Comparison of ENCODE assay signal across 16 cellular contexts in the genomic region with DNA sequence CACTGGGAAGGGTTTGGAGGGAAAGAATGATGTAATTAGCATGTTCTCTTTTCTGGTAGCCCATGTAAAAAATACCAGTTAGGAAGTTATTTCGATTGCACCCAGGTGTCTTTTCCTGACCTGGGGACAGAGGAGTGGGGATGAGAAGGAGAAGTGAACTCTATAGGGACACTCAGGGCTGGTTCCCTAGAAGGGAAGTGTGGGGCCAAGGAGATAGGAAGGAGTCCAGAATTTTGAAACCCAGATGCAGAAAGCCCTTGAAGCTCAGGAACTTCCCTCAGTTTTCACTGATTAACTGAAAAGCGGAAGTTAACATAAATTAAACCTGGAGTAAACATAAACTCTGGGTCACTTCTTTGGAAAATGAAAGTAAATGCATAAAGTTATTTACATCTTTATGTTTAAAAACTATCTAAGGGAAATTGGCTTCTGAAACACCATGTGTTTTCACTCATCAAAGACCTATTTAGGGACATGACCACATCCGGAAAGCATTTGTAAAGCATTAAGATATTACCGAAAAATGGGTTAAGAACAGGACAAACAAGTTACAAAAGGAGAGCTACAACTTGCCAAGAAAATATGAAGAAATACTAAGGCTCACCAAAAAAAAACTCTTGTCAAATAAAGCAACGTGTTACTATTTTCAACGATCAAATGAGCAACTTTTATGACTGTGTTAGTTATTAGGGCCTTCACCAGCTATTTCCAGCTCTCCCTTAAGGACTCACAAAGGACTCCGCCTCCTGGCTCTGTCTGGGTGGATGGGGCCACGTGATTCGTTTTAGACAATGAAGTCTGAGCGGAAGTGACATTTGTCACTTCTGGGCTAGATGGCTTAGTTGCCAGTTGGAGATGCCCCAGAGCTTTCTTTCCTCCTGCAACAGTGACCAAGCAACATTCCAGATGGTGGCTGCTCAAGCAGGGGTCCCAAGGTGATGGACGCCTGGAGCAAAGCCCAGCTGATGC.
DNase-seq lines count a peak whose midpoint lies in the region; ATAC-seq and TF ChIP-seq lines count a peak whose summit lies in the region.
"Had no signal": no experiment of that assay in that cellular context is flagged by ENCODE, and none has a peak within 500 bp of the region (broad histone marks: within the 10 kb centered on the region; RNA-seq: fewer than 3 reads in every experiment).

No MANE protein-coding gene starts in this region.

- intact Hi-C loops in A673 (cut with micrococcal nuclease; ENCODE audit: unreplicated experiment), result no loop called here
- intact Hi-C loops in left ventricle myocardium inferior (cut with micrococcal nuclease), result no loop called here
- intact Hi-C loops in psoas muscle (cut with DNase I), result no loop called here

- H4K20me1 ChIP-seq in SK-N-SH (ENCODE audit: insufficient read depth), result no peaks in the 10 kb centered on the region

- no peaks in the 10 kb centered on the region for H3F3A ChIP-seq in SK-N-SH (replicated peaks; ENCODE audit: insufficient read depth)

- TF ChIP-seq RAD21 in SK-N-SH (IDR thresholded peaks at IDR 0.05; ENCODE audit: low read length), result no peak

- H3K9ac ChIP-seq in SK-N-SH, result no peak overlapping the region

- ATAC-seq in psoas muscle, result peak in 1 of 4 donors; percentile 65

- no peaks in the 10 kb centered on the region for H3K4me1 ChIP-seq in A673 (ENCODE audit: insufficient read depth, low read length, poor library complexity, severe bottlenecking)
- peaks cover 11% of the 10 kb centered on the region for H3K4me1 ChIP-seq in left ventricle myocardium inferior
- no peaks in the 10 kb centered on the region for H3K4me1 ChIP-seq in psoas muscle
- H3K4me1 ChIP-seq in SK-N-SH (ENCODE audit: control insufficient read depth in 1 of 2, insufficient read depth in 2 of 2, low read depth in 1 of 2, low read length in 1 of 2), result no peaks in the 10 kb centered on the region; a peak in 1 of 4 replicates
- H3K4me1 ChIP-seq: thyroid gland had no signal

- BruUV-seq in A673 (replicated peaks; lab: Mats Ljungman, UMichigan), result no TSS peak

- POLR2A ChIA-PET in A673 (lab: Charles Lee; ENCODE audit: low non-redundant PET) (no interaction called here), SK-N-SH (lab: Yijun Ruan, JAX) (no interaction called here)

- H3K27ac ChIP-seq in A673 (ENCODE audit: low read depth, low read length, poor library complexity, severe bottlenecking) (no peak overlapping the region), left ventricle myocardium inferior (replicated peaks) (peak overlapping the region; percentile 66), psoas muscle (peak overlapping the region; percentile 27), brain microvascular endothelial cell (no peak overlapping the region), SK-N-SH (ENCODE audit: low read depth in 2 of 2, low read length in 1 of 2) (no peak overlapping the region)

- no peak for TF ChIP-seq EP300 in SK-N-SH (IDR thresholded peaks at IDR 0.05; ENCODE audit: borderline replicate concordance in 1 of 2, low read depth in 1 of 2, low read length in 1 of 2)

- H3K9me3 ChIP-seq in A673 (ENCODE audit: low read depth, low read length, poor library complexity, severe bottlenecking), result no peaks in the 10 kb centered on the region
- no peaks in the 10 kb centered on the region for H3K9me3 ChIP-seq in left ventricle myocardium inferior (replicated peaks)
- H3K9me3 ChIP-seq in psoas muscle, result no peaks in the 10 kb centered on the region
- H3K9me3 ChIP-seq in SK-N-SH, result no peaks in the 10 kb centered on the region; the same call in 1 of the 2 replicates
- H3K9me3 ChIP-seq: thyroid gland had no signal

- in situ Hi-C loops in KBM-7 (cut with MboI; ENCODE audit: low pct_unique_long_range_greater_than_20kb, low sequenced_read_pairs) (no loop called here), brain microvascular endothelial cell (cut with HindIII; ENCODE audit: low pct_ligation_motif_present, low sequenced_read_pairs) (no loop called here)

- H2AFZ ChIP-seq in SK-N-SH (ENCODE audit: low read depth), result no peak overlapping the region

- peak; percentile 11 for DNase-seq in A673 (ENCODE audit: low spot score)
- peak; percentile 3 for DNase-seq in KBM-7
- DNase-seq in left ventricle myocardium inferior, result peak; percentile 17
- DNase-seq in psoas muscle, result peak; percentile 26 to 65
- DNase-seq in brain microvascular endothelial cell, result no peak
- DNase-seq in NOMO-1 (lab: John Stamatoyannopoulos, UW; ENCODE audit: unreplicated experiment in 2 of 2), result no peak
- no peak for DNase-seq in NCI-H1417 treated with DMSO at 0.1 percent for 48 hours (lab: John Stamatoyannopoulos, UW)
- DNase-seq in SK-N-SH, result no peak
- DNase-seq: activated CD8-positive, alpha-beta memory T cell treated with anti-CD3 and anti-CD28 coated beads for 24 hours; activated naive CD4-positive, alpha-beta T cell; caudate nucleus; DMS79 treated with DMSO at 0.1 percent for 48 hours; HCEC 1CT; NCI-H1436 treated with DMSO at 0.1 percent for 48 hours; T1000; thyroid gland had no signal

- no peak overlapping the region for H3K4me2 ChIP-seq in SK-N-SH

- CTCF ChIA-PET in A673 (lab: Charles Lee) (no interaction called here), SK-N-SH (lab: Yijun Ruan, JAX) (no interaction called here)

- H3K36me3 ChIP-seq in A673 (ENCODE audit: insufficient read depth, low read length, poor library complexity, severe bottlenecking) (no peaks in the 10 kb centered on the region), left ventricle myocardium inferior (no peaks in the 10 kb centered on the region), psoas muscle (ENCODE audit: insufficient read depth in 1 of 2, low read depth in 1 of 2) (no peaks in the 10 kb centered on the region), brain microvascular endothelial cell (replicated peaks) (no peaks in the 10 kb centered on the region), SK-N-SH (replicated peaks in 1 of 2; ENCODE audit: control insufficient read depth in 1 of 2, insufficient read depth in 2 of 2, low read length in 1 of 2) (no peaks in the 10 kb centered on the region)
- H3K36me3 ChIP-seq: thyroid gland had no signal

- no peaks in the 10 kb centered on the region for H3K27me3 ChIP-seq in A673 (replicated peaks; ENCODE audit: insufficient read depth, low read depth, low read length, poor library complexity)
- H3K27me3 ChIP-seq in left ventricle myocardium inferior (ENCODE audit: low read depth), result no peaks in the 10 kb centered on the region
- no peaks in the 10 kb centered on the region for H3K27me3 ChIP-seq in psoas muscle (ENCODE audit: insufficient read depth in 3 of 3, low read length in 2 of 3)
- H3K27me3 ChIP-seq in brain microvascular endothelial cell (replicated peaks), result no peaks in the 10 kb centered on the region
- no peaks in the 10 kb centered on the region for H3K27me3 ChIP-seq in SK-N-SH (ENCODE audit: insufficient read depth)
- H3K27me3 ChIP-seq: thyroid gland had no signal

- 41 to 47% (median 45%) methylated on average over 11 of the region's 11 CpGs for WGBS in psoas muscle, 3 donors
- 28% methylated on average over 11 of the region's 11 CpGs for WGBS in SK-N-SH (ENCODE audit: low lambda C conversion rate)

- no peaks in the 10 kb centered on the region for H3K79me2 ChIP-seq in SK-N-SH (ENCODE audit: insufficient read depth)

- H3K9me2 ChIP-seq in SK-N-SH, result no peaks in the 10 kb centered on the region

- H3K4me3 ChIP-seq in A673 (ENCODE audit: low read depth, low read length, poor library complexity, severe bottlenecking), result no peak overlapping the region
- no peak overlapping the region for H3K4me3 ChIP-seq in left ventricle myocardium inferior
- H3K4me3 ChIP-seq in psoas muscle, result no peak overlapping the region
- H3K4me3 ChIP-seq in brain microvascular endothelial cell (ENCODE audit: low read depth, low read length), result no peak overlapping the region
- no peak overlapping the region for H3K4me3 ChIP-seq in SK-N-SH (ENCODE audit: low read depth in 2 of 2, low read length in 1 of 2)
- H3K4me3 ChIP-seq: thyroid gland had no signal

- TF ChIP-seq CTCF in A673 (conservative IDR thresholded peaks at IDR 0.05; ENCODE audit: low read depth, low read length) (no peak), left ventricle myocardium inferior (IDR thresholded peaks at IDR 0.05; ENCODE audit: borderline replicate concordance) (no peak), psoas muscle (IDR thresholded peaks at IDR 0.05) (no peak), brain microvascular endothelial cell (IDR thresholded peaks at IDR 0.05; ENCODE audit: low read depth, low read length, missing control alignments) (no peak), SK-N-SH (IDR thresholded peaks at IDR 0.05) (no peak)

TF ChIP-seq in SK-N-SH, 30 proteins besides CTCF, POLR2A, EP300 and RAD21 (continues in another document):
- no peak for TF ChIP-seq FOSL2 (IDR thresholded peaks at IDR 0.05; ENCODE audit: borderline replicate concordance, low read depth)
- TF ChIP-seq, protein P1, sequence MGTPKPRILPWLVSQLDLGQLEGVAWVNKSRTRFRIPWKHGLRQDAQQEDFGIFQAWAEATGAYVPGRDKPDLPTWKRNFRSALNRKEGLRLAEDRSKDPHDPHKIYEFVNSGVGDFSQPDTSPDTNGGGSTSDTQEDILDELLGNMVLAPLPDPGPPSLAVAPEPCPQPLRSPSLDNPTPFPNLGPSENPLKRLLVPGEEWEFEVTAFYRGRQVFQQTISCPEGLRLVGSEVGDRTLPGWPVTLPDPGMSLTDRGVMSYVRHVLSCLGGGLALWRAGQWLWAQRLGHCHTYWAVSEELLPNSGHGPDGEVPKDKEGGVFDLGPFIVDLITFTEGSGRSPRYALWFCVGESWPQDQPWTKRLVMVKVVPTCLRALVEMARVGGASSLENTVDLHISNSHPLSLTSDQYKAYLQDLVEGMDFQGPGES (IDR thresholded peaks at IDR 0.05; ENCODE audit: low read depth, low read length), result no peak
- no peak for TF ChIP-seq NRF1 (IDR thresholded peaks at IDR 0.05; ENCODE audit: low read depth, low read length)
- no peak for TF ChIP-seq ZBTB33 (IDR thresholded peaks at IDR 0.05; ENCODE audit: borderline replicate concordance, low read depth)
- no peak for TF ChIP-seq TAF1 (IDR thresholded peaks at IDR 0.05; ENCODE audit: borderline replicate concordance, low read depth, low read length)
- TF ChIP-seq NFIC (IDR thresholded peaks at IDR 0.05; ENCODE audit: borderline replicate concordance), result no peak
- TF ChIP-seq GATA2 (CRISPR knock-in tag; IDR thresholded peaks at IDR 0.05), result no peak

Comparison
In these comparisons a context has a peak if more than half of its experiments do, and no peak if none do; other contexts are left out.
1. DNase-seq: peak in A673 (single experiment), KBM-7 (single experiment), left ventricle myocardium inferior (single experiment) and psoas muscle (2 of 2); none in brain microvascular endothelial cell (single experiment), NOMO-1 (0 of 2), NCI-H1417 treated with DMSO at 0.1 percent for 48 hours (single experiment) and SK-N-SH (single experiment).
2. H3K27ac ChIP-seq: peak in left ventricle myocardium inferior (single experiment) and psoas muscle (single experiment); none in A673 (single experiment), brain microvascular endothelial cell (single experiment) and SK-N-SH (0 of 2).